ENCODE assay signal across 1 cellular context in genomic region chr4:6269400-6269650, GRCh38.
TF ChIP-seq lines count a peak whose summit lies in the region.

No MANE protein-coding gene starts in this region.

TF ChIP-seq in H1, 55 proteins besides CTCF, POLR2A, EP300 and RAD21 (continued from another document):
- no peak for TF ChIP-seq EZH2 (IDR thresholded peaks at IDR 0.05; ENCODE audit: low read depth, low read length, severe bottlenecking)
- TF ChIP-seq SUZ12 (IDR thresholded peaks at IDR 0.05; ENCODE audit: low read length) = no peak
- TF ChIP-seq CHD2 (IDR thresholded peaks at IDR 0.05; ENCODE audit: low read length) = no peak
- TF ChIP-seq BRCA1 (IDR thresholded peaks at IDR 0.05; ENCODE audit: low read depth, low read length) = no peak
- no peak for TF ChIP-seq POU5F1 (IDR thresholded peaks at IDR 0.05; ENCODE audit: low read depth, low read length)
- no peak for TF ChIP-seq RXRA (IDR thresholded peaks at IDR 0.05; ENCODE audit: insufficient read depth, low read depth, low read length)
- no peak for TF ChIP-seq NANOG (IDR thresholded peaks at IDR 0.05; ENCODE audit: insufficient read depth, low read depth, low read length, poor library complexity, severe bottlenecking)
- no peak for TF ChIP-seq FOSL1 (IDR thresholded peaks at IDR 0.05; ENCODE audit: insufficient read depth, low read depth, low read length)
- no peak for TF ChIP-seq JUND (IDR thresholded peaks at IDR 0.05; ENCODE audit: low read length)
- TF ChIP-seq SP1 (IDR thresholded peaks at IDR 0.05; ENCODE audit: low read depth, low read length) = no peak
- no peak for TF ChIP-seq PHF8 (conservative IDR thresholded peaks at IDR 0.05; ENCODE audit: low read depth, low read length)
- TF ChIP-seq JUN (IDR thresholded peaks at IDR 0.05; ENCODE audit: low read depth, low read length) = no peak
- no peak for TF ChIP-seq TEAD4 (IDR thresholded peaks at IDR 0.05; ENCODE audit: low read depth, low read length)
- TF ChIP-seq ZNF274 (IDR thresholded peaks at IDR 0.05; ENCODE audit: borderline replicate concordance, extremely low read depth, low read length) = no peak
- no peak for TF ChIP-seq RNF2 (IDR thresholded peaks at IDR 0.05; ENCODE audit: borderline replicate concordance, low read depth, low read length, missing control alignments, poor library complexity, severe bottlenecking)
- TF ChIP-seq, protein P1, sequence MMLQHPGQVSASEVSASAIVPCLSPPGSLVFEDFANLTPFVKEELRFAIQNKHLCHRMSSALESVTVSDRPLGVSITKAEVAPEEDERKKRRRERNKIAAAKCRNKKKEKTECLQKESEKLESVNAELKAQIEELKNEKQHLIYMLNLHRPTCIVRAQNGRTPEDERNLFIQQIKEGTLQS (IDR thresholded peaks at IDR 0.05; ENCODE audit: insufficient read depth, low read depth, low read length) = no peak
- TF ChIP-seq EGR1 (IDR thresholded peaks at IDR 0.05; ENCODE audit: borderline replicate concordance, low read depth, low read length) = no peak
- TF ChIP-seq RFX5 (IDR thresholded peaks at IDR 0.05; ENCODE audit: borderline replicate concordance, low read depth, low read length) = no peak
